Comparison of ENCODE assay signal across 15 cellular contexts in genomic region chr6:8803181-8803760, GRCh38.
"Had no signal": no experiment of that assay in that cellular context is flagged by ENCODE, and none has a peak within 500 bp of the region (broad histone marks: within the 10 kb centered on the region; RNA-seq: fewer than 3 reads in every experiment).

No MANE protein-coding gene starts in this region.

- ATAC-seq: activated naive CD4-positive, alpha-beta T cell treated with anti-CD3 and anti-CD28 coated beads, Interleukin-2, amount 50 U/mL, for 72 hours; gastrocnemius medialis; left lung; stimulated activated naive B cell treated with anti-CD40 and anti-IgM and Interleukin-4, amounts not matched to agents 10 μg/mL and 1 μg/mL and 100 μg/mL, for 72 hours had no signal

- DNase-seq: activated CD4-positive, alpha-beta T cell treated with anti-CD3 and anti-CD28 coated beads, Interleukin-2, amount 50 U/mL, for 1 hour; activated gamma-delta T cell; adrenal gland; gastrocnemius medialis; head of caudate nucleus; kidney; left lung; midbrain; nucleus accumbens; posterior cingulate gyrus; retina; stimulated activated naive B cell treated with anti-CD40 and anti-IgM and Interleukin-4, amounts not matched to agents 10 μg/mL and 1 μg/mL and 100 μg/mL, for 72 hours; T-helper 9 cell; upper lobe of left lung had no signal
